ENCODE assay signal across 12 cellular contexts in genomic region chr1:219518168-219518905, GRCh38.
DNase-seq lines count a peak whose midpoint lies in the region; TF ChIP-seq lines count a peak whose summit lies in the region.
"Had no signal": no experiment of that assay in that cellular context is flagged by ENCODE, and none has a peak within 500 bp of the region (broad histone marks: within the 10 kb centered on the region; RNA-seq: fewer than 3 reads in every experiment).

No MANE protein-coding gene starts in this region.

- H3K27ac Mint-ChIP-seq in activated naive CD8-positive, alpha-beta T cell treated with anti-CD3 and anti-CD28 coated beads for 36 hours: no peak overlapping the region
- H3K27ac Mint-ChIP-seq: activated B cell treated with CpG ODN at 0.5 μM for 24 hours, IgD-negative memory B cell had no signal

- no peak overlapping the region for H3K4me3 Mint-ChIP-seq in activated naive CD8-positive, alpha-beta T cell treated with anti-CD3 and anti-CD28 coated beads for 36 hours
- H3K4me3 Mint-ChIP-seq: activated B cell treated with CpG ODN at 0.5 μM for 24 hours, IgD-negative memory B cell had no signal

- H3K9ac ChIP-seq in trophoblast cell (ENCODE audit: low read length): no peak overlapping the region

- no peak overlapping the region for H3K4me2 ChIP-seq in trophoblast cell (ENCODE audit: low read length)

- DNase-seq in ELR (ENCODE audit: low read depth) (peak; percentile 51), M059J (ENCODE audit: low read depth) (peak; percentile 95), epithelial cell of esophagus (ENCODE audit: low read depth) (peak; percentile 62), trophoblast cell (peak; percentile 79 to 89), HuH-7 (ENCODE audit: low spot score) (no peak), NCI-H345 treated with DMSO at 0.1 percent for 48 hours (lab: John Stamatoyannopoulos, UW; ENCODE audit: unreplicated experiment) (no peak)
- no peak for DNase-seq in activated naive CD8-positive, alpha-beta T cell treated with anti-CD3 and anti-CD28 coated beads for 36 hours
- DNase-seq: activated B cell treated with CpG ODN at 0.5 μM for 24 hours, NCI-H748 treated with DMSO at 0.1 percent for 48 hours, psoas muscle, SJCRH30 had no signal

- H3K79me1 ChIP-seq in trophoblast cell (ENCODE audit: low read length): peaks cover 18% of the 10 kb centered on the region

- H3K79me2 ChIP-seq in trophoblast cell (ENCODE audit: control insufficient read depth, insufficient read depth, low read length, poor library complexity): peaks cover 2% of the 10 kb centered on the region

- H3K4ac ChIP-seq in trophoblast cell (ENCODE audit: low read depth, low read length): peak overlapping the region; percentile 97

- H2AFZ ChIP-seq in trophoblast cell (ENCODE audit: insufficient read depth, low read length, poor library complexity): no peak overlapping the region

- H3K27me3 Mint-ChIP-seq in activated naive CD8-positive, alpha-beta T cell treated with anti-CD3 and anti-CD28 coated beads for 36 hours: no peaks in the 10 kb centered on the region
- H3K27me3 Mint-ChIP-seq: activated B cell treated with CpG ODN at 0.5 μM for 24 hours, IgD-negative memory B cell had no signal

- H3K4me3 ChIP-seq in epithelial cell of esophagus (ENCODE audit: low read length) (no peak overlapping the region), trophoblast cell (ENCODE audit: low read depth, low read length) (no peak overlapping the region)
- H3K4me3 ChIP-seq: psoas muscle, SJCRH30 had no signal

- no peaks in the 10 kb centered on the region for H3K9me3 ChIP-seq in trophoblast cell (ENCODE audit: insufficient read depth, low read depth, low read length)
- H3K9me3 ChIP-seq: psoas muscle, SJCRH30 had no signal

- TF ChIP-seq CTCF in epithelial cell of esophagus (IDR thresholded peaks at IDR 0.05; ENCODE audit: insufficient read depth, low read depth, low read length, missing control alignments): no peak

- no peaks in the 10 kb centered on the region for H3K4me1 Mint-ChIP-seq in activated naive CD8-positive, alpha-beta T cell treated with anti-CD3 and anti-CD28 coated beads for 36 hours
- H3K4me1 Mint-ChIP-seq: activated B cell treated with CpG ODN at 0.5 μM for 24 hours had no signal

- H4K12ac ChIP-seq in trophoblast cell (ENCODE audit: low read depth, low read length): peak overlapping the region; percentile 28

- H2AK5ac ChIP-seq in trophoblast cell (ENCODE audit: low read length): peak overlapping the region; percentile 99

- peak overlapping the region; percentile 100 for H2BK5ac ChIP-seq in trophoblast cell (ENCODE audit: low read depth, low read length, poor library complexity)

- H4K91ac ChIP-seq in trophoblast cell (ENCODE audit: low read depth, low read length): peak overlapping the region; percentile 100

- H3K18ac ChIP-seq in trophoblast cell (ENCODE audit: low read length): peak overlapping the region; percentile 95

- peak overlapping the region; percentile 92 for H3K14ac ChIP-seq in trophoblast cell (ENCODE audit: low read length)

- H2BK12ac ChIP-seq in trophoblast cell (ENCODE audit: low read length): peak overlapping the region; percentile 100

- H4K8ac ChIP-seq in trophoblast cell (ENCODE audit: low read depth, low read length): peak overlapping the region; percentile 94

- no peaks in the 10 kb centered on the region for H3K27me3 ChIP-seq in trophoblast cell (ENCODE audit: insufficient read depth, low read length)
- H3K27me3 ChIP-seq: SJCRH30 had no signal

- H3K9me3 Mint-ChIP-seq in activated naive CD8-positive, alpha-beta T cell treated with anti-CD3 and anti-CD28 coated beads for 36 hours: no peaks in the 10 kb centered on the region
- H3K9me3 Mint-ChIP-seq: activated B cell treated with CpG ODN at 0.5 μM for 24 hours, IgD-negative memory B cell had no signal

- WGBS in trophoblast cell (ENCODE audit: extremely low coverage, insufficient coverage, insufficient read length): no CpG with 5 or more reads among the region's 3 CpGs

- no peaks in the 10 kb centered on the region for H3K36me3 Mint-ChIP-seq in activated naive CD8-positive, alpha-beta T cell treated with anti-CD3 and anti-CD28 coated beads for 36 hours
- H3K36me3 Mint-ChIP-seq: IgD-negative memory B cell had no signal

- peak overlapping the region; percentile 99 for H3K27ac ChIP-seq in trophoblast cell (ENCODE audit: low read depth, low read length)
- H3K27ac ChIP-seq: psoas muscle, SJCRH30 had no signal

- no peaks in the 10 kb centered on the region for H3K36me3 ChIP-seq in trophoblast cell (ENCODE audit: control insufficient read depth in 1 of 2, insufficient read depth in 2 of 2, low read length in 2 of 2)
- H3K36me3 ChIP-seq: SJCRH30 had no signal

- no peak overlapping the region for H3K23ac ChIP-seq in trophoblast cell (ENCODE audit: low read length)

- peak overlapping the region; percentile 100 for H2BK120ac ChIP-seq in trophoblast cell (ENCODE audit: insufficient read depth, low read length, poor library complexity)

- H3K4me1 ChIP-seq in trophoblast cell (ENCODE audit: control insufficient read depth in 1 of 2, insufficient read depth in 2 of 2, low read length in 2 of 2): peaks cover 9 to 12% of the 10 kb centered on the region in 2 experiments
- H3K4me1 ChIP-seq: psoas muscle, SJCRH30 had no signal

Comparison
In these comparisons a context has a peak if more than half of its experiments do, and no peak if none do; other contexts are left out.
1. DNase-seq: peak in ELR (single experiment), M059J (single experiment), epithelial cell of esophagus (single experiment) and trophoblast cell (2 of 2); none in HuH-7 (single experiment), NCI-H345 treated with DMSO at 0.1 percent for 48 hours (single experiment) and activated naive CD8-positive, alpha-beta T cell treated with anti-CD3 and anti-CD28 coated beads for 36 hours (single experiment).